ENCODE assay signal across 1 cellular context in genomic region chr2:85595378-85596232, GRCh38.
TF ChIP-seq lines count a peak whose summit lies in the region.

Gene RNF181, plus strand, starts transcription at chr2:85595745. Its CDS starts 19 bp downstream, at chr2:85595764.

TF ChIP-seq in HepG2, 621 proteins besides CTCF, POLR2A, EP300 and RAD21 (continued from another document and continues in another):
- TF ChIP-seq SNAPC5 (CRISPR knock-in tag; IDR thresholded peaks at IDR 0.05; ENCODE audit: borderline replicate concordance) (no peak), IRX3 (CRISPR knock-in tag; IDR thresholded peaks at IDR 0.05; ENCODE audit: borderline replicate concordance, low read depth) (peak; percentile 64; the same call in 1 of the 2 replicates), AGO1 (IDR thresholded peaks at IDR 0.05; ENCODE audit: low read depth, low read length, poor library complexity, severe bottlenecking) (peak; percentile 97), ZNF446 (CRISPR knock-in tag; IDR thresholded peaks at IDR 0.05) (peak; percentile 66; the same call in 1 of the 2 replicates), ZNF776 (CRISPR knock-in tag; IDR thresholded peaks at IDR 0.05) (peak; percentile 78; the same call in 1 of the 2 replicates), ZBTB4 (CRISPR knock-in tag; IDR thresholded peaks at IDR 0.05; ENCODE audit: borderline replicate concordance) (peak; percentile 58; the same call in 1 of the 2 replicates), STAG1 (CRISPR knock-in tag; IDR thresholded peaks at IDR 0.05) (peak; percentile 14; the same call in 1 of the 2 replicates), GLI4 (CRISPR knock-in tag; IDR thresholded peaks at IDR 0.05; ENCODE audit: borderline replicate concordance) (0 out of 2 replicates have a peak, but pooled peaks have one; percentile 73), HOXA3 (CRISPR knock-in tag; IDR thresholded peaks at IDR 0.05) (peak; percentile 70), RFXAP (CRISPR knock-in tag; IDR thresholded peaks at IDR 0.05; ENCODE audit: borderline replicate concordance) (peak; percentile 91), ZNF282 (IDR thresholded peaks at IDR 0.05; ENCODE audit: partially characterized antibody) (no peak), ZNF605 (CRISPR knock-in tag; IDR thresholded peaks at IDR 0.05) (peak; percentile 98), ZNF574 (CRISPR knock-in tag; IDR thresholded peaks at IDR 0.05) (peak; percentile 74), E2F5 (CRISPR knock-in tag; conservative IDR thresholded peaks at IDR 0.05) (peak; percentile 8; the same call in 1 of the 2 replicates), ATF6 (CRISPR knock-in tag; conservative IDR thresholded peaks at IDR 0.05) (0 out of 2 replicates have a peak, but pooled peaks have one; percentile 53), FLYWCH1 (CRISPR knock-in tag; IDR thresholded peaks at IDR 0.05) (no peak), SAFB2 (CRISPR knock-in tag; IDR thresholded peaks at IDR 0.05; ENCODE audit: borderline replicate concordance, low read depth) (peak; percentile 83; the same call in 1 of the 2 replicates), ZNF34 (CRISPR knock-in tag; IDR thresholded peaks at IDR 0.05; ENCODE audit: borderline replicate concordance) (no peak; the same call in 1 of the 2 replicates), TARDBP (CRISPR knock-in tag; IDR thresholded peaks at IDR 0.05) (peak; percentile 78), MXI1 (IDR thresholded peaks at IDR 0.05; ENCODE audit: borderline replicate concordance, low read depth, low read length) (peak; percentile 72; the same call in 1 of the 3 replicates), REXO4 (CRISPR knock-in tag; IDR thresholded peaks at IDR 0.05; ENCODE audit: borderline replicate concordance) (no peak), MAFK (conservative IDR thresholded peaks at IDR 0.05 in 1 of 2, IDR thresholded peaks at IDR 0.05 in 1 of 2; ENCODE audit: low read length in 2 of 2) (no peak), PRPF4 (IDR thresholded peaks at IDR 0.05; ENCODE audit: low read depth, low read length, poor library complexity, severe bottlenecking) (no peak), ZFP41 (CRISPR knock-in tag; IDR thresholded peaks at IDR 0.05; ENCODE audit: borderline replicate concordance) (no peak; the same call in 1 of the 2 replicates), RXRA (CRISPR knock-in tag; IDR thresholded peaks at IDR 0.05) (peak; percentile 56; the same call in 1 of the 2 replicates), ZNF629 (CRISPR knock-in tag; conservative IDR thresholded peaks at IDR 0.05) (0 out of 2 replicates have a peak, but pooled peaks have one; percentile 26), PBX3 (CRISPR knock-in tag; IDR thresholded peaks at IDR 0.05; ENCODE audit: borderline replicate concordance) (no peak), ZNF747 (CRISPR knock-in tag; IDR thresholded peaks at IDR 0.05; ENCODE audit: borderline replicate concordance) (peak; percentile 73; the same call in 1 of the 2 replicates), AHDC1 (CRISPR knock-in tag; IDR thresholded peaks at IDR 0.05; ENCODE audit: borderline replicate concordance) (peak; percentile 62; the same call in 1 of the 2 replicates), PAX8 (CRISPR knock-in tag; IDR thresholded peaks at IDR 0.05; ENCODE audit: borderline replicate concordance) (peak; percentile 80; the same call in 1 of the 2 replicates), ZBTB8A (CRISPR knock-in tag; IDR thresholded peaks at IDR 0.05; ENCODE audit: borderline replicate concordance, low read depth) (peak; percentile 78; the same call in 1 of the 2 replicates), ZNF33A (CRISPR knock-in tag; IDR thresholded peaks at IDR 0.05; ENCODE audit: borderline replicate concordance) (no peak), TOE1 (CRISPR knock-in tag; IDR thresholded peaks at IDR 0.05) (peak; percentile 34; the same call in 1 of the 2 replicates), FOXJ3 (CRISPR knock-in tag; IDR thresholded peaks at IDR 0.05; ENCODE audit: borderline replicate concordance) (no peak), ZNF225 (CRISPR knock-in tag; IDR thresholded peaks at IDR 0.05) (peak; percentile 87; the same call in 1 of the 2 replicates), HIC2 (CRISPR knock-in tag; IDR thresholded peaks at IDR 0.05; ENCODE audit: low read depth) (no peak), ZFY (CRISPR knock-in tag; IDR thresholded peaks at IDR 0.05) (peak; percentile 88), GLMP (CRISPR knock-in tag; IDR thresholded peaks at IDR 0.05; ENCODE audit: borderline replicate concordance) (no peak; the same call in 1 of the 2 replicates)
